2 cellular contexts compared by ENCODE assay signal in genomic region chr1:53704304-53704703, GRCh38.
TF ChIP-seq lines count a peak whose summit lies in the region.

No MANE protein-coding gene starts in this region.

TF ChIP-seq in IMR-90, 13 proteins besides CTCF, POLR2A, EP300 and RAD21:
- TF ChIP-seq CEBPB (IDR thresholded peaks at IDR 0.05; ENCODE audit: low read depth, low read length) (no peak), SMC3 (IDR thresholded peaks at IDR 0.05; ENCODE audit: low read depth, low read length) (no peak), MAZ (IDR thresholded peaks at IDR 0.05; ENCODE audit: borderline replicate concordance, low read depth, low read length) (no peak), NFE2L2 (IDR thresholded peaks at IDR 0.05; ENCODE audit: low read depth, low read length) (no peak), USF2 (IDR thresholded peaks at IDR 0.05; ENCODE audit: low read depth, low read length) (no peak), BHLHE40 (IDR thresholded peaks at IDR 0.05; ENCODE audit: low read depth, low read length) (no peak)

TF ChIP-seq in H1, 55 proteins besides CTCF, POLR2A, EP300 and RAD21:
- TF ChIP-seq KDM1A (IDR thresholded peaks at IDR 0.05; ENCODE audit: borderline replicate concordance, low read length): no peak
- TF ChIP-seq JUND (IDR thresholded peaks at IDR 0.05; ENCODE audit: low read length): no peak
- no peak for TF ChIP-seq SAP30 (IDR thresholded peaks at IDR 0.05; ENCODE audit: insufficient read depth, insufficient replicate concordance, low read length)
- no peak for TF ChIP-seq CHD2 (IDR thresholded peaks at IDR 0.05; ENCODE audit: low read length)
- TF ChIP-seq KDM5A (IDR thresholded peaks at IDR 0.05; ENCODE audit: low read length): no peak
- no peak for TF ChIP-seq SP4 (IDR thresholded peaks at IDR 0.05; ENCODE audit: low read length)
- TF ChIP-seq SRF (IDR thresholded peaks at IDR 0.05; ENCODE audit: low read depth, low read length): no peak
- TF ChIP-seq SIX5 (IDR thresholded peaks at IDR 0.05; ENCODE audit: low read depth, low read length): no peak
- no peak for TF ChIP-seq RNF2 (IDR thresholded peaks at IDR 0.05; ENCODE audit: borderline replicate concordance, low read depth, low read length, missing control alignments, poor library complexity, severe bottlenecking)
- TF ChIP-seq POLR2AphosphoS5 (IDR thresholded peaks at IDR 0.05; ENCODE audit: low read depth, low read length): no peak
- no peak for TF ChIP-seq NANOG (IDR thresholded peaks at IDR 0.05; ENCODE audit: insufficient read depth, low read depth, low read length, poor library complexity, severe bottlenecking)
- no peak for TF ChIP-seq BRCA1 (IDR thresholded peaks at IDR 0.05; ENCODE audit: low read depth, low read length)
- TF ChIP-seq BACH1 (IDR thresholded peaks at IDR 0.05; ENCODE audit: low read length): no peak
- TF ChIP-seq SUZ12 (IDR thresholded peaks at IDR 0.05; ENCODE audit: low read length): no peak
- TF ChIP-seq RFX5 (IDR thresholded peaks at IDR 0.05; ENCODE audit: borderline replicate concordance, low read depth, low read length): no peak
- no peak for TF ChIP-seq TBP (IDR thresholded peaks at IDR 0.05; ENCODE audit: low read depth, low read length)
- no peak for TF ChIP-seq RBBP5 (IDR thresholded peaks at IDR 0.05; ENCODE audit: borderline replicate concordance, low read depth, low read length)
- TF ChIP-seq MAFK (IDR thresholded peaks at IDR 0.05; ENCODE audit: low read depth, low read length): no peak
